23 cellular contexts compared by ENCODE assay signal in the genomic region with DNA sequence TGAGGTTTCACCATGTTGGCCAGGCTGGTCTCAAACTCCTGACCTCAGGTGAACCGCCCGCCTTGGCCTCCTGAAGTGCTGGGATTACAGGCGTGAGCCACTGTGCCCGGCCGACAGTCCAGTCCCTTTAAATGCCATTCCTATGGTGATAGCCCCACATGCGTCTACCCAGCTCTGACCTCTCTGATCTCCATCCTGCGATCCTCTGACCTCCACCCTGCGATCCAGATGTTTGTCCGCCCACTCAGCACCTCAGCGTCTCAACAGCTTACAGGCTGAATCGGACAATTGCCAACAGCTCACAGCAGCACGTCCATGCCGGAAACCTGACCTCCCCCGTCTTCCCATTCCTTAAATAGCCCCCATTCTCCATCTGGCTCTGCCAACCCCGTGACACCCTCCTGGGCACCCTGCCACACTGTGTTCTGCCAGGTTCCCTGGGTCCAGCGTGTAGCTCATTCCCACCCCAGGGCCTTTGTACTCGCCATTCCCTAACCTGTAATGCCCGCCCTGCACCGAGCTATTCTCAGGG. TPM values are rescaled to one million over a fixed set of nuclear protein-coding genes. Genes with fewer than 3 reads are reported as not detected.
DNase-seq lines count a peak whose midpoint lies in the region; ATAC-seq and TF ChIP-seq lines count a peak whose summit lies in the region.
"Had no signal": no experiment of that assay in that cellular context is flagged by ENCODE, and none has a peak within 500 bp of the region (broad histone marks: within the 10 kb centered on the region; RNA-seq: fewer than 3 reads in every experiment).

No MANE protein-coding gene starts in this region.

- H3K4me1 ChIP-seq in right cardiac atrium (ENCODE audit: control insufficient read depth, insufficient read depth, low read length) (peaks cover 6% of the 10 kb centered on the region), psoas muscle (peaks cover 25% of the 10 kb centered on the region)
- H3K4me1 ChIP-seq: colonic mucosa had no signal

- WGBS in right cardiac atrium: 46% methylated on average over 19 of the region's 19 CpGs
- 16 to 24% (median 22%) methylated on average over 19 of the region's 19 CpGs for WGBS in psoas muscle, 3 donors

- no peaks in the 10 kb centered on the region for H3K36me3 ChIP-seq in psoas muscle (ENCODE audit: insufficient read depth in 1 of 2, low read depth in 1 of 2)
- H3K36me3 ChIP-seq: colonic mucosa, prostate gland had no signal

- no peak overlapping the region for H3K27ac Mint-ChIP-seq in CD14-positive monocyte
- H3K27ac Mint-ChIP-seq: activated CD4-positive, alpha-beta T cell treated with anti-CD3 and anti-CD28 coated beads, Interleukin-2, amount 10 ng/mL, durations not matched to agents 7 days and 5 days; CD8-positive, alpha-beta T cell; GM23338; T-cell; type B pancreatic cell had no signal

- intact Hi-C loops in right cardiac atrium (cut with DNase I): no loop called here
- intact Hi-C loops in psoas muscle (cut with DNase I): no loop called here
- intact Hi-C loops in CD14-positive monocyte (cut with micrococcal nuclease): no loop called here

- H3K4me1 Mint-ChIP-seq in CD14-positive monocyte: peaks cover 5% of the 10 kb centered on the region
- H3K4me1 Mint-ChIP-seq: activated CD4-positive, alpha-beta T cell treated with anti-CD3 and anti-CD28 coated beads, Interleukin-2, amount 10 ng/mL, durations not matched to agents 7 days and 5 days; T-cell had no signal

- H3K27me3 ChIP-seq in right cardiac atrium (ENCODE audit: control insufficient read depth, insufficient read depth) (no peaks in the 10 kb centered on the region), psoas muscle (ENCODE audit: insufficient read depth in 3 of 3, low read length in 2 of 3) (peaks cover 0 to 1% (median 0%) of the 10 kb centered on the region in 3 donors)
- H3K27me3 ChIP-seq: colonic mucosa had no signal

- H3K27ac ChIP-seq in right cardiac atrium (ENCODE audit: low read length) (peak overlapping the region; percentile 3), psoas muscle (peak overlapping the region; percentile 33)
- H3K27ac ChIP-seq: colonic mucosa, prostate gland, RWPE1 had no signal

- H3K4me3 ChIP-seq in right cardiac atrium (ENCODE audit: low read length) (no peak overlapping the region), psoas muscle (no peak overlapping the region)
- H3K4me3 ChIP-seq: colonic mucosa, GM23338, prostate gland had no signal

- H3K9me3 ChIP-seq in right cardiac atrium (ENCODE audit: control insufficient read depth, low read length) (no peaks in the 10 kb centered on the region), psoas muscle (no peaks in the 10 kb centered on the region)
- H3K9me3 ChIP-seq: colonic mucosa, prostate gland had no signal

- TF ChIP-seq CTCF in psoas muscle (IDR thresholded peaks at IDR 0.05) (no peak), CD14-positive monocyte (IDR thresholded peaks at IDR 0.05) (no peak)

- H3K36me3 Mint-ChIP-seq in CD14-positive monocyte: peaks cover 0 to 4% of the 10 kb centered on the region in 2 donors
- H3K36me3 Mint-ChIP-seq: CD8-positive, alpha-beta T cell; T-cell; type B pancreatic cell had no signal

- DNase-seq in EH (ENCODE audit: low read depth) (peak; percentile 33), dermis microvascular lymphatic vessel endothelial cell (ENCODE audit: low read depth in 2 of 2) (peak; percentile 14 to 52), right cardiac atrium (peak; percentile 72 to 91 (median 89)), psoas muscle (peak; percentile 83 to 95), AML-193 (lab: John Stamatoyannopoulos, UW) (no peak), CD14-positive monocyte (ENCODE audit: low spot score) (no peak)
- DNase-seq: activated CD4-positive, alpha-beta T cell treated with anti-CD3 and anti-CD28 coated beads, Interleukin-2, amount 10 ng/mL, durations not matched to agents 7 days and 5 days; activated gamma-delta T cell treated with Interleukin-2 at 50 U/mL for 16 hours; CD8-positive, alpha-beta T cell; colonic mucosa; DMS79 treated with DMSO at 0.1 percent for 48 hours; naive thymus-derived CD4-positive, alpha-beta T cell; NCI-H187 treated with DMSO at 0.1 percent for 48 hours; NCI-H446 treated with DMSO at 0.1 percent for 48 hours; stimulated activated naive CD4-positive, alpha-beta T cell treated with Interleukin-2 at 50 U/mL for 16 hours; T-cell had no signal

- peaks cover 6 to 14% (median 12%) of the 10 kb centered on the region in 7 donors for H3K9me3 Mint-ChIP-seq in CD14-positive monocyte
- H3K9me3 Mint-ChIP-seq: GM23338 had no signal

- peaks cover 9 to 14% (median 10%) of the 10 kb centered on the region in 3 donors for H3K27me3 Mint-ChIP-seq in CD14-positive monocyte (ENCODE audit: low read depth in 3 of 3)
- H3K27me3 Mint-ChIP-seq: T-cell had no signal

- ATAC-seq in right cardiac atrium (peak; percentile 56 to 65), psoas muscle (peak; percentile 88 to 92 (median 90)), GM18868 (IDR thresholded peaks at IDR 0.05; ENCODE audit: unreplicated experiment) (no peak), HG03135 (IDR thresholded peaks at IDR 0.05; ENCODE audit: unreplicated experiment) (no peak)
- ATAC-seq: CD8-positive, alpha-beta T cell; GM23338; naive thymus-derived CD4-positive, alpha-beta T cell; T-cell had no signal

- no peak overlapping the region for H3K4me3 Mint-ChIP-seq in CD14-positive monocyte
- H3K4me3 Mint-ChIP-seq: activated CD4-positive, alpha-beta T cell treated with anti-CD3 and anti-CD28 coated beads, Interleukin-2, amount 10 ng/mL, durations not matched to agents 7 days and 5 days; CD8-positive, alpha-beta T cell; GM23338; naive thymus-derived CD4-positive, alpha-beta T cell; T-cell; type B pancreatic cell had no signal

RNA-seq across cellular contexts. Expression of gene RNU6ATAC, which starts 44.0 kb away (rescaled TPM):
- total RNA-seq in dermis microvascular lymphatic vessel endothelial cell (not detected in 2 replicates), right cardiac atrium (100 to 1,000 TPM; 146 to 251 (median 243) TPM), psoas muscle (100 to 1,000 TPM in 2 of 4 donors, 10 to 100 TPM in 2; 13.1 to 120 (median 74.0) TPM)
- polyA plus RNA-seq in right cardiac atrium (not detected), psoas muscle (not detected), CD14-positive monocyte (not detected)
- total RNA-seq: GM23338, M059J, prostate gland had no signal
- polyA plus RNA-seq: GM23338; naive thymus-derived CD4-positive, alpha-beta T cell had no signal

Comparison
In these comparisons a context has a peak if more than half of its experiments do, and no peak if none do; other contexts are left out.
1. DNase-seq: peak in EH (single experiment), dermis microvascular lymphatic vessel endothelial cell (2 of 2), right cardiac atrium (3 of 3) and psoas muscle (2 of 2); none in AML-193 (0 of 2) and CD14-positive monocyte (single experiment).
2. ATAC-seq: peak in right cardiac atrium (2 of 2) and psoas muscle (4 of 4); none in GM18868 (single experiment) and HG03135 (single experiment).
3. RNA of gene RNU6ATAC, which starts 44.0 kb away (total RNA-seq): 146 to 251 TPM in right cardiac atrium and 13.1 to 120 TPM in psoas muscle; not detected in dermis microvascular lymphatic vessel endothelial cell; every median in the first group is over 10 times any median in the second.